ENCODE assay signal across 11 cellular contexts in the genomic region with DNA sequence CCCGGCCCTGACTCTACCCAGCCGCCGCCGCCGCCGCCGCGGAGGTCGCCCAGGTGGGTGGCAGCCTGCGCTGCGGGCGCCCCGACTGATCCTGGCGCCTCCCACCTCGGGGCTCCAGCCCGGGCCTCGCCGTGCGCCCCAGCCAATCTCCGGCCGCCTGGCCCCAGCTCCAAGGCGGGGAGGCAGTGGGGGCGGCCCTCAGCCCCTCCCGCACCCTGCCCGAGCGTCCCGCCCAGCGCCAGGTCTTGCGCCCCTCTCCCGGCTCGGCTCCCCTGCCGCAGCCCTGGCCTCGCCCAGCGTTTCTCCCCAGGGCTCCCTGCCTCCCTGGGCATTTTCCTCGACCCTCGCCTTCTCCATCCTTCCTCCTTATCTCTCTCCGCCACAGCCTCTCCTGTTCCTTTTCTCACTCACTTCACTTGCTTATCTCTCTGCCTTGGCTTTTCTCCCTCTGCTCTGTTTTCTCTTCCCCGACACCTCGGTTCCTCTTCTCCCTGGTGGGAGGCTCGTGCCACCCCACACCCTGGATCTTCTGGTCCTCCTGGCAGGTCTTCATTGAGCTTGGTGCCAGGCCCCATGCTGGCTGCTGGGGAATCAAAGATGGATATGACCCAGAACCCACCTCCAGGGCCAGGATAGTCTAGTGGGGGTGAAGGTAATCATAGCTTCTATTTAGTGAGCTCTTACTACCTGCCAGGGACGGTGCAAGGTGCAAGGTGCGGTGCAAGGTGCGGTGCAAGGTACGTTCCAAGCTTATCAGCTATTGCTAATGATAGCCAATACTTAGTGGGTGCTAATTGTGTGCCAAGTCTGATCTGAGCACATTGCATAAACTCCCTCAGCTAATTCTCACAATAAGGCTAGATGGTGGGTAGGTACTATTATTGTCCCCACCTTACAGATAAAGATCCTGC. TPM values are rescaled to one million over a fixed set of nuclear protein-coding genes. Genes with fewer than 3 reads are reported as not detected.
DNase-seq lines count a peak whose midpoint lies in the region; ATAC-seq, FAIRE-seq and TF ChIP-seq lines count a peak whose summit lies in the region.
"Had no signal": no experiment of that assay in that cellular context is flagged by ENCODE, and none has a peak within 500 bp of the region (broad histone marks: within the 10 kb centered on the region; RNA-seq: fewer than 3 reads in every experiment).

A gene with protein sequence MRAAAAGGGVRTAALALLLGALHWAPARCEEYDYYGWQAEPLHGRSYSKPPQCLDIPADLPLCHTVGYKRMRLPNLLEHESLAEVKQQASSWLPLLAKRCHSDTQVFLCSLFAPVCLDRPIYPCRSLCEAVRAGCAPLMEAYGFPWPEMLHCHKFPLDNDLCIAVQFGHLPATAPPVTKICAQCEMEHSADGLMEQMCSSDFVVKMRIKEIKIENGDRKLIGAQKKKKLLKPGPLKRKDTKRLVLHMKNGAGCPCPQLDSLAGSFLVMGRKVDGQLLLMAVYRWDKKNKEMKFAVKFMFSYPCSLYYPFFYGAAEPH (minus strand): TSS at position 87 of the 911 bp plus-strand sequence. CDS start 166 bp downstream, outside the sequence.

- H3K27ac Mint-ChIP-seq in T-helper 1 cell treated with Interleukin-12 subunit alpha and Interleukin-12 subunit beta and Interleukin-4 antibody, amounts not matched to agents 30 μg/mL and 1 μg/mL, for 36 hours: no peak within 1 kb of the TSS
- peak within 1 kb of the TSS; percentile 28 for H3K27ac Mint-ChIP-seq in astrocyte (ENCODE audit: unreplicated experiment)

- H3K79me2 ChIP-seq in astrocyte (ENCODE audit: insufficient read depth, low read length): no peaks in the 10 kb centered on the region
- no peaks in the 10 kb centered on the region for H3K79me2 ChIP-seq in smooth muscle cell (ENCODE audit: low read depth)

- peaks cover 3% of the 10 kb centered on the region for H3K4me1 Mint-ChIP-seq in T-helper 1 cell treated with Interleukin-12 subunit alpha and Interleukin-12 subunit beta and Interleukin-4 antibody, amounts not matched to agents 30 μg/mL and 1 μg/mL, for 36 hours (ENCODE audit: low read depth)
- H3K4me1 Mint-ChIP-seq in astrocyte (ENCODE audit: low read depth, unreplicated experiment): no peaks in the 10 kb centered on the region

- TF ChIP-seq CTCF in astrocyte (IDR thresholded peaks at IDR 0.05; ENCODE audit: insufficient read depth, low read depth, low read length) (no peak), smooth muscle cell (IDR thresholded peaks at IDR 0.05; ENCODE audit: borderline replicate concordance, insufficient read depth, poor library complexity, severe bottlenecking) (no peak)

- H3K9ac ChIP-seq in astrocyte (ENCODE audit: low read length): no peak within 1 kb of the TSS
- H3K9ac ChIP-seq in smooth muscle cell (ENCODE audit: low read depth): no peak within 1 kb of the TSS

- H3K4me2 ChIP-seq in astrocyte (ENCODE audit: low read length) (peak within 1 kb of the TSS; percentile 79), smooth muscle cell (peak within 1 kb of the TSS; percentile 63)

- no peak for FAIRE-seq in astrocyte (lab: Jason Lieb, UNC)
- FAIRE-seq: bronchial epithelial cell had no signal

- H3K27ac ChIP-seq in astrocyte (ENCODE audit: low read depth, low read length): no peak within 1 kb of the TSS
- no peak within 1 kb of the TSS for H3K27ac ChIP-seq in smooth muscle cell (ENCODE audit: low read depth)
- H3K27ac ChIP-seq: SJSA1, tibial artery had no signal

- peaks cover 52% of the 10 kb centered on the region for H3K27me3 Mint-ChIP-seq in T-helper 1 cell treated with Interleukin-12 subunit alpha and Interleukin-12 subunit beta and Interleukin-4 antibody, amounts not matched to agents 30 μg/mL and 1 μg/mL, for 36 hours (ENCODE audit: low read depth)
- H3K27me3 Mint-ChIP-seq in astrocyte (ENCODE audit: low read depth, unreplicated experiment): peaks cover 67% of the 10 kb centered on the region

- peaks cover 17% of the 10 kb centered on the region for H4K20me1 ChIP-seq in astrocyte (ENCODE audit: insufficient read depth, low read length)
- peaks cover 10% of the 10 kb centered on the region for H4K20me1 ChIP-seq in smooth muscle cell (ENCODE audit: low read depth)

- WGBS in smooth muscle cell (ENCODE audit: low lambda C conversion rate): 44% methylated on average over 11 of the region's 44 CpGs

- H3K36me3 Mint-ChIP-seq in T-helper 1 cell treated with Interleukin-12 subunit alpha and Interleukin-12 subunit beta and Interleukin-4 antibody, amounts not matched to agents 30 μg/mL and 1 μg/mL, for 36 hours (ENCODE audit: low read depth): peaks cover 2% of the 10 kb centered on the region
- peaks cover 21% of the 10 kb centered on the region for H3K36me3 Mint-ChIP-seq in astrocyte (ENCODE audit: low read depth, unreplicated experiment)

- no peaks in the 10 kb centered on the region for H3K9me3 Mint-ChIP-seq in T-helper 1 cell treated with Interleukin-12 subunit alpha and Interleukin-12 subunit beta and Interleukin-4 antibody, amounts not matched to agents 30 μg/mL and 1 μg/mL, for 36 hours
- peaks cover 9% of the 10 kb centered on the region for H3K9me3 Mint-ChIP-seq in astrocyte (ENCODE audit: unreplicated experiment)

- no peaks in the 10 kb centered on the region for H3K36me3 ChIP-seq in astrocyte (ENCODE audit: insufficient read depth, low read length)
- H3K36me3 ChIP-seq in smooth muscle cell (ENCODE audit: low read depth): no peaks in the 10 kb centered on the region
- H3K36me3 ChIP-seq: SJSA1, tibial artery had no signal

- H3K4me1 ChIP-seq in astrocyte (ENCODE audit: insufficient read depth, low read length) (peaks cover 3% of the 10 kb centered on the region), smooth muscle cell (ENCODE audit: low read depth) (peaks cover 8% of the 10 kb centered on the region)

- H3K4me3 ChIP-seq in astrocyte (ENCODE audit: insufficient read depth, low read depth, low read length): peak within 1 kb of the TSS; percentile 39
- peak within 1 kb of the TSS; percentile 24 for H3K4me3 ChIP-seq in smooth muscle cell
- H3K4me3 ChIP-seq: SJSA1, tibial artery had no signal

- H2AFZ ChIP-seq in astrocyte (ENCODE audit: low read depth, low read length): peak within 1 kb of the TSS; percentile 58
- no peak within 1 kb of the TSS for H2AFZ ChIP-seq in smooth muscle cell (ENCODE audit: low read depth)

- no peak for ATAC-seq in HG02763 (IDR thresholded peaks at IDR 0.05; ENCODE audit: unreplicated experiment)
- no peak for ATAC-seq in HG03378 (IDR thresholded peaks at IDR 0.05; ENCODE audit: unreplicated experiment)

- no peaks in the 10 kb centered on the region for H3F3A ChIP-seq in smooth muscle cell (ENCODE audit: low read depth)

- DNase-seq in T-helper 1 cell (no peak), astrocyte (ENCODE audit: low read depth) (no peak), iPS-NIHi7 (ENCODE audit: extremely low spot score) (peak; percentile 74), smooth muscle cell (lab: John Stamatoyannopoulos, UW; ENCODE audit: unreplicated experiment) (no peak), GM19240 (ENCODE audit: insufficient read length, low spot score) (no peak)
- DNase-seq: tibial artery had no signal

- peak within 1 kb of the TSS; percentile 37 for H3K4me3 Mint-ChIP-seq in T-helper 1 cell treated with Interleukin-12 subunit alpha and Interleukin-12 subunit beta and Interleukin-4 antibody, amounts not matched to agents 30 μg/mL and 1 μg/mL, for 36 hours
- H3K4me3 Mint-ChIP-seq in astrocyte (ENCODE audit: unreplicated experiment): peak within 1 kb of the TSS; percentile 79

- H3K9me3 ChIP-seq in astrocyte (ENCODE audit: insufficient read depth, low read depth, low read length) (no peaks in the 10 kb centered on the region), smooth muscle cell (replicated peaks; ENCODE audit: low read depth) (no peaks in the 10 kb centered on the region)
- H3K9me3 ChIP-seq: SJSA1, tibial artery had no signal

- peaks cover 37% of the 10 kb centered on the region for H3K27me3 ChIP-seq in astrocyte (ENCODE audit: insufficient read depth, low read length)
- H3K27me3 ChIP-seq in smooth muscle cell (ENCODE audit: low read depth): peaks cover 66% of the 10 kb centered on the region

RNA-seq across cellular contexts. Expression of the gene that starts here (rescaled TPM):
- total RNA-seq in astrocyte (0.14 and 0.16 TPM in 2 replicates), smooth muscle cell (not detected in 2 replicates)
- polyA plus RNA-seq in smooth muscle cell: 0.11 and 0.12 TPM in 2 replicates
- total RNA-seq: bronchial epithelial cell, SJSA1 had no signal
